ENCODE assay signal across 16 cellular contexts in the genomic region with DNA sequence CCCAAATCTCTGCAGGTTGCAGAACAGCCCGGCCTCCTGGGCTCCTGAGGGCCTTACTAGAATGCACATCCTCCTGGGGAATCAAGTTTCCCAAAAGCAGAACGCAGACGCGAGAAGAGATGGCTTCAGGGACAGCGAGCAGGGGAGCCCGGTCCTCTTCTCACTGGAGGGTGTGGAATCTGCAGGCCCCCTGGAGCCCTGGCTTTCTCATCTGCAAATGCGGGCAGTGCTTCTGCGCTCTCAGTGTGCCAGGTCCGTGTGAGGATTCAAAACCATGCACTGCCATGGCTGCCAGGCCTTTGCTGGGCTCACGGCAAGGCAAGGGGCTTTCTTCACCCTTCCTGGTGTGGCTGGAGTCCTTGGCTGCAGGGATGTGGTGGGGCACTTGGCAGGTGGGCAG.
A peak's percentile ranks its signal among the peaks of the same experiment; 100 is the strongest.
DNase-seq lines count a peak whose midpoint lies in the region; ATAC-seq and TF ChIP-seq lines count a peak whose summit lies in the region.
"Had no signal": no experiment of that assay in that cellular context is flagged by ENCODE, and none has a peak within 500 bp of the region (broad histone marks: within the 10 kb centered on the region; RNA-seq: fewer than 3 reads in every experiment).

No MANE protein-coding gene starts in this region.

- ATAC-seq in GM21576 (IDR thresholded peaks at IDR 0.05; ENCODE audit: unreplicated experiment) = no peak
- ATAC-seq in GM19023 (IDR thresholded peaks at IDR 0.05; ENCODE audit: unreplicated experiment) = no peak
- ATAC-seq: HCT116 had no signal

- peaks cover 0 to 18% (median 0%) of the 10 kb centered on the region in 7 donors for H3K27me3 ChIP-seq in spleen (replicated peaks in 1 of 7)

- intact Hi-C loops in spleen (cut with DNase I; ENCODE audit: low total_unique reads) = no loop called here

- no peak overlapping the region for H3K4me3 ChIP-seq in spleen
- H3K4me3 ChIP-seq: GM23248 had no signal

- 82 to 88% (median 85%) methylated on average over 7 to 10 of the region's 10 CpGs for WGBS in spleen, 5 donors

- DNase-seq in islet precursor cell (peak; percentile 49), mesenteric fat pad (ENCODE audit: low spot score) (peak; percentile 75), spleen (peak; percentile 44), caudate nucleus (lab: John Stamatoyannopoulos, UW) (no peak)
- DNase-seq: C1 segment of cervical spinal cord; Calu3; CD4-positive, alpha-beta memory T cell; COR-L47; DMS53; DMS79 treated with DMSO at 0.1 percent for 48 hours; GF-D8; GM23248; H9 had no signal

- no peaks in the 10 kb centered on the region for H3K9me3 ChIP-seq in spleen

- TF ChIP-seq CTCF in spleen (IDR thresholded peaks at IDR 0.05 in 8 of 11, conservative IDR thresholded peaks at IDR 0.05 in 3 of 11) = no peak

- no peak for TF ChIP-seq POLR2A in spleen (IDR thresholded peaks at IDR 0.05)

- H3K4me1 ChIP-seq in spleen = no peaks in the 10 kb centered on the region

- H3K36me3 ChIP-seq in spleen = no peaks in the 10 kb centered on the region

- H3K27ac ChIP-seq in spleen (no peak overlapping the region), caudate nucleus (ENCODE audit: low read depth, low read length) (no peak overlapping the region)
- H3K27ac ChIP-seq: GM23248 had no signal

Comparison
In these comparisons a context has a peak if more than half of its experiments do, and no peak if none do; other contexts are left out.
1. DNase-seq: peak in islet precursor cell (single experiment), mesenteric fat pad (single experiment) and spleen (single experiment); none in caudate nucleus (0 of 61).